Comparison of ENCODE assay signal across 13 cellular contexts in genomic region chr3:131796558-131796957, GRCh38.
DNase-seq lines count a peak whose midpoint lies in the region; ATAC-seq and TF ChIP-seq lines count a peak whose summit lies in the region.
"Had no signal": no experiment of that assay in that cellular context is flagged by ENCODE, and none has a peak within 500 bp of the region (broad histone marks: within the 10 kb centered on the region; RNA-seq: fewer than 3 reads in every experiment).

No MANE protein-coding gene starts in this region.

- TF ChIP-seq CTCF in GM06990 (IDR thresholded peaks at IDR 0.05; ENCODE audit: insufficient read depth, low read length, poor library complexity, severe bottlenecking), result no peak
- TF ChIP-seq CTCF in glutamatergic neuron (IDR thresholded peaks at IDR 0.05; ENCODE audit: partially characterized antibody, unreplicated experiment), result no peak
- no peak for TF ChIP-seq CTCF in suprapubic skin (IDR thresholded peaks at IDR 0.05)

- WGBS in suprapubic skin, result 58% methylated on average over 3 of the region's 3 CpGs

- H3K4me3 ChIP-seq in GM06990 (replicated peaks; ENCODE audit: low read depth, low read length) (no peak overlapping the region), suprapubic skin (no peak overlapping the region)
- H3K4me3 ChIP-seq: lung, tibial nerve had no signal

- H3K36me3 Mint-ChIP-seq in glutamatergic neuron (ENCODE audit: unreplicated experiment), result no peaks in the 10 kb centered on the region
- H3K36me3 Mint-ChIP-seq: activated naive CD8-positive, alpha-beta T cell had no signal

- H3K4me3 Mint-ChIP-seq in glutamatergic neuron (ENCODE audit: unreplicated experiment), result peak overlapping the region; percentile 39
- H3K4me3 Mint-ChIP-seq: activated naive CD8-positive, alpha-beta T cell had no signal

- H3K27me3 ChIP-seq in GM06990 (replicated peaks; ENCODE audit: control insufficient read depth, insufficient read depth, low read length), result no peaks in the 10 kb centered on the region
- H3K27me3 ChIP-seq in suprapubic skin, result no peaks in the 10 kb centered on the region
- H3K27me3 ChIP-seq: tibial nerve had no signal

- H3K9me3 Mint-ChIP-seq in glutamatergic neuron (ENCODE audit: unreplicated experiment), result no peaks in the 10 kb centered on the region

- ATAC-seq in GM21390 (IDR thresholded peaks at IDR 0.05; ENCODE audit: unreplicated experiment) (peak; percentile 65), HG03432 (IDR thresholded peaks at IDR 0.05; ENCODE audit: unreplicated experiment) (peak; percentile 68)

- peaks cover 23% of the 10 kb centered on the region for H3K4me1 Mint-ChIP-seq in glutamatergic neuron (ENCODE audit: low read depth, unreplicated experiment)

- H3K4me1 ChIP-seq in suprapubic skin, result peaks cover 6% of the 10 kb centered on the region

- DNase-seq in GM06990 (ENCODE audit: extremely low read depth, insufficient read length) (peak; percentile 42), glutamatergic neuron (no peak), SIG-M5 treated with dmso at 0.1 percent for 504 hours (lab: John Stamatoyannopoulos, UW; ENCODE audit: unreplicated experiment) (no peak), GM03348 (ENCODE audit: low spot score) (no peak), suprapubic skin (ENCODE audit: low spot score in 2 of 2) (no peak)
- DNase-seq in effector CD4-positive, alpha-beta T cell, result no peak
- DNase-seq: NCI-H446 treated with DMSO at 0.1 percent for 48 hours, T-helper 9 cell had no signal

- H3K27ac ChIP-seq in suprapubic skin, result no peak overlapping the region
- H3K27ac ChIP-seq: tibial nerve had no signal

- H3K27me3 Mint-ChIP-seq in glutamatergic neuron (ENCODE audit: unreplicated experiment), result no peaks in the 10 kb centered on the region

- no peak for TF ChIP-seq POLR2A in suprapubic skin (IDR thresholded peaks at IDR 0.05)

- H3K36me3 ChIP-seq in GM06990 (ENCODE audit: control insufficient read depth, insufficient read depth, low read length), result no peaks in the 10 kb centered on the region
- H3K36me3 ChIP-seq in suprapubic skin, result no peaks in the 10 kb centered on the region
- H3K36me3 ChIP-seq: tibial nerve had no signal

- H3K27ac Mint-ChIP-seq in glutamatergic neuron (ENCODE audit: unreplicated experiment), result peak overlapping the region; percentile 36
- H3K27ac Mint-ChIP-seq: activated naive CD8-positive, alpha-beta T cell had no signal

- TF ChIP-seq EP300 in suprapubic skin (IDR thresholded peaks at IDR 0.05), result no peak

- H3K9me3 ChIP-seq in suprapubic skin, result no peaks in the 10 kb centered on the region
- H3K9me3 ChIP-seq: tibial nerve had no signal
